8 cellular contexts compared by ENCODE assay signal in genomic region chr12:43245947-43246346, GRCh38.
"Had no signal": no experiment of that assay in that cellular context is flagged by ENCODE, and none has a peak within 500 bp of the region (broad histone marks: within the 10 kb centered on the region; RNA-seq: fewer than 3 reads in every experiment).

No MANE protein-coding gene starts in this region.

- ATAC-seq: GM23338 had no signal

- H3K9ac ChIP-seq: KMS-11 had no signal

- H3K4me1 ChIP-seq: HAP-1 had no signal

- H3K9me3 ChIP-seq: HAP-1 had no signal

- H3K36me3 ChIP-seq: HAP-1 had no signal

- DNase-seq: H7, KBM-7 had no signal

- H3K4me2 ChIP-seq: GM23338, KMS-11 had no signal

- H3K36me3 Mint-ChIP-seq: IgD-negative memory B cell had no signal

- H3K4me3 Mint-ChIP-seq: GM23338, IgD-negative memory B cell had no signal

- H3K4me3 ChIP-seq: GM23338, HAP-1 had no signal

- H2AFZ ChIP-seq: GM23338 had no signal

- H3K9me3 Mint-ChIP-seq: GM23338, IgD-negative memory B cell had no signal

- H3K27ac ChIP-seq: KMS-11 had no signal

- H3K27me3 Mint-ChIP-seq: IgD-negative memory B cell had no signal

- H3K27ac Mint-ChIP-seq: GM23338, IgD-negative memory B cell had no signal

- FAIRE-seq: H1, HTR-8/SVneo had no signal

- H3K4me1 Mint-ChIP-seq: GM23338, IgD-negative memory B cell had no signal
